3 cellular contexts compared by ENCODE assay signal in the genomic region with DNA sequence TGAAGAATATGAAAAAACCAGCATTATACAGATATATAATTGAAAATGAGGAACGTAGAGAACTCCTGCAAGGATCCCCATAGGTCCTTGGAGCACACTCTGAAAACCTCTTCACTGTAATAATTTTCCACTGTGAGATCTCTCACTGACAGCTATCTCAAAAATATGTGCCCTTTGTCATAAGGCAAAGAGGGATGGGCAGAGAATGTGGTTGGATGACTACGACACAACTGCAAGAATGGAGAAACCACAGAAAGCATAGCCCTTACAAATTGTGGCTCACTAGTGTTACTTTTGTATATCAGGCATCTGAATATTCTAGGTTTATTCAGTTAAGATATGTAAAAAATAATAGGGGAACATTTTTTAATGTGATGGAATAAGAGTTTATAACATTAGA.
A peak's percentile ranks its signal among the peaks of the same experiment; 100 is the strongest.
TF ChIP-seq lines count a peak whose summit lies in the region.

No MANE protein-coding gene starts in this region.

TF ChIP-seq in SK-N-SH, 30 proteins besides CTCF, POLR2A, EP300 and RAD21:
- TF ChIP-seq, protein P1, sequence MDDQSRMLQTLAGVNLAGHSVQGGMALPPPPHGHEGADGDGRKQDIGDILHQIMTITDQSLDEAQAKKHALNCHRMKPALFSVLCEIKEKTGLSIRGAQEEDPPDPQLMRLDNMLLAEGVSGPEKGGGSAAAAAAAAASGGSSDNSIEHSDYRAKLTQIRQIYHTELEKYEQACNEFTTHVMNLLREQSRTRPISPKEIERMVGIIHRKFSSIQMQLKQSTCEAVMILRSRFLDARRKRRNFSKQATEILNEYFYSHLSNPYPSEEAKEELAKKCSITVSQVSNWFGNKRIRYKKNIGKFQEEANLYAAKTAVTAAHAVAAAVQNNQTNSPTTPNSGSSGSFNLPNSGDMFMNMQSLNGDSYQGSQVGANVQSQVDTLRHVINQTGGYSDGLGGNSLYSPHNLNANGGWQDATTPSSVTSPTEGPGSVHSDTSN (IDR thresholded peaks at IDR 0.05) = peak; percentile 63
- TF ChIP-seq MXI1 (IDR thresholded peaks at IDR 0.05; ENCODE audit: low read depth, low read length) (no peak), TCF12 (IDR thresholded peaks at IDR 0.05) (peak; percentile 19; the same call in 1 of the 2 replicates)

TF ChIP-seq in SK-N-SH treated with all-trans-retinoic acid at 6 μM for 48 hours, 23 proteins besides CTCF, POLR2A, EP300 and RAD21:
- TF ChIP-seq TCF4 (CRISPR knock-in tag; IDR thresholded peaks at IDR 0.05; ENCODE audit: borderline replicate concordance) = no peak
- TF ChIP-seq, protein P2, sequence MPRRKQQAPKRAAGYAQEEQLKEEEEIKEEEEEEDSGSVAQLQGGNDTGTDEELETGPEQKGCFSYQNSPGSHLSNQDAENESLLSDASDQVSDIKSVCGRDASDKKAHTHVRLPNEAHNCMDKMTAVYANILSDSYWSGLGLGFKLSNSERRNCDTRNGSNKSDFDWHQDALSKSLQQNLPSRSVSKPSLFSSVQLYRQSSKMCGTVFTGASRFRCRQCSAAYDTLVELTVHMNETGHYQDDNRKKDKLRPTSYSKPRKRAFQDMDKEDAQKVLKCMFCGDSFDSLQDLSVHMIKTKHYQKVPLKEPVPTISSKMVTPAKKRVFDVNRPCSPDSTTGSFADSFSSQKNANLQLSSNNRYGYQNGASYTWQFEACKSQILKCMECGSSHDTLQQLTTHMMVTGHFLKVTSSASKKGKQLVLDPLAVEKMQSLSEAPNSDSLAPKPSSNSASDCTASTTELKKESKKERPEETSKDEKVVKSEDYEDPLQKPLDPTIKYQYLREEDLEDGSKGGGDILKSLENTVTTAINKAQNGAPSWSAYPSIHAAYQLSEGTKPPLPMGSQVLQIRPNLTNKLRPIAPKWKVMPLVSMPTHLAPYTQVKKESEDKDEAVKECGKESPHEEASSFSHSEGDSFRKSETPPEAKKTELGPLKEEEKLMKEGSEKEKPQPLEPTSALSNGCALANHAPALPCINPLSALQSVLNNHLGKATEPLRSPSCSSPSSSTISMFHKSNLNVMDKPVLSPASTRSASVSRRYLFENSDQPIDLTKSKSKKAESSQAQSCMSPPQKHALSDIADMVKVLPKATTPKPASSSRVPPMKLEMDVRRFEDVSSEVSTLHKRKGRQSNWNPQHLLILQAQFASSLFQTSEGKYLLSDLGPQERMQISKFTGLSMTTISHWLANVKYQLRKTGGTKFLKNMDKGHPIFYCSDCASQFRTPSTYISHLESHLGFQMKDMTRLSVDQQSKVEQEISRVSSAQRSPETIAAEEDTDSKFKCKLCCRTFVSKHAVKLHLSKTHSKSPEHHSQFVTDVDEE (CRISPR knock-in tag; IDR thresholded peaks at IDR 0.05) = no peak
- no peak for TF ChIP-seq ZC3H10 (CRISPR knock-in tag; IDR thresholded peaks at IDR 0.05)

TF ChIP-seq in IMR-90, 13 proteins besides CTCF, POLR2A, EP300 and RAD21:
- no peak for TF ChIP-seq MXI1 (IDR thresholded peaks at IDR 0.05; ENCODE audit: borderline replicate concordance, low read depth, low read length)
- no peak for TF ChIP-seq CHD1 (IDR thresholded peaks at IDR 0.05; ENCODE audit: low read depth, low read length)
- TF ChIP-seq, protein P3, sequence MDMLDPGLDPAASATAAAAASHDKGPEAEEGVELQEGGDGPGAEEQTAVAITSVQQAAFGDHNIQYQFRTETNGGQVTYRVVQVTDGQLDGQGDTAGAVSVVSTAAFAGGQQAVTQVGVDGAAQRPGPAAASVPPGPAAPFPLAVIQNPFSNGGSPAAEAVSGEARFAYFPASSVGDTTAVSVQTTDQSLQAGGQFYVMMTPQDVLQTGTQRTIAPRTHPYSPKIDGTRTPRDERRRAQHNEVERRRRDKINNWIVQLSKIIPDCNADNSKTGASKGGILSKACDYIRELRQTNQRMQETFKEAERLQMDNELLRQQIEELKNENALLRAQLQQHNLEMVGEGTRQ (IDR thresholded peaks at IDR 0.05; ENCODE audit: low read depth, low read length) = no peak
- TF ChIP-seq BHLHE40 (IDR thresholded peaks at IDR 0.05; ENCODE audit: low read depth, low read length) = no peak
- TF ChIP-seq CEBPB (IDR thresholded peaks at IDR 0.05; ENCODE audit: low read depth, low read length) = no peak
- no peak for TF ChIP-seq MAZ (IDR thresholded peaks at IDR 0.05; ENCODE audit: borderline replicate concordance, low read depth, low read length)
- no peak for TF ChIP-seq SMC3 (IDR thresholded peaks at IDR 0.05; ENCODE audit: low read depth, low read length)
- no peak for TF ChIP-seq MAFK (IDR thresholded peaks at IDR 0.05; ENCODE audit: low read depth, low read length)
- no peak for TF ChIP-seq NFE2L2 (IDR thresholded peaks at IDR 0.05; ENCODE audit: low read depth, low read length)
- TF ChIP-seq RFX5 (IDR thresholded peaks at IDR 0.05; ENCODE audit: low read depth, low read length) = no peak
- TF ChIP-seq FOS (IDR thresholded peaks at IDR 0.05; ENCODE audit: low read depth, low read length) = no peak
- TF ChIP-seq RCOR1 (IDR thresholded peaks at IDR 0.05; ENCODE audit: insufficient replicate concordance, low read length) = no peak
